In the genomic region with DNA sequence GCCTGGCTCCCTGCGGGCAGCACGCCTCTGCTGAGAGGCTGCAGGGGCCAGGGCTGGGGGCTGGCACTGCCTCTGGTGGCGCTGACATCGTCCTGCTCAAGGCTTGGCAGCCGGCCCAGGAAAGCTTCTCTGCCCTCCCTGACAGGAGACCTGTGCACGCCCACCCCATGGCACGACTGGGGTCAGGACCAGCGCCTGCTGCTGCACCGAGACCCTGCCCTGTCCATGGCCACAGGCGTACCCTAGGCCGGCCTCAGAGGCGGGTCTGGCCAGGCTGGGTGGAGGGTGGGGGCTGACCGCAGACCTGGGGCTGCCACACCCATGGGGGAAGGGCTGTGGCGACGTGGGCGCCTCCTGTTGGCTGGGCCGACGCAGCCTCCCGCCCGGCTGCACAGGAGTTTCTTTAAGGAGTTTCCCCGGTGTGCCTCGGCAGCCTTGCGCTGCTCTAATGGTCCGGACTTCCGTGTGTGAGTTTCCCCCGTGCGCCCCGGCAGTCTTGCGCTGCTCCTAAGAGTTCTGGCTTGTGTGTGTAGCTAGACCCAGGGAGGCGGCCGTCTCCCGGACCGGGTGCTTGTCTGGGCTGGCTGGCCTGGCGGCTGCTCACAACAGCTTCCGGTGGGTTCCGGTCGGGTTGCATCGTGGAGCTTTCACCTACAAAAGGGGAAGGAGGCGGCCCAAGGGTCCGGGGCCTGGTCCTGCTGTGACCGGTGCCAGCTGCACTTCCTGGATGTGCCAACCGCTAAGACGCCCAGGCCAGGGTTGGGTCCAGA, we compare ENCODE assay signal across 8 cellular contexts. TPM values are rescaled to one million over a fixed set of nuclear protein-coding genes. Genes with fewer than 3 reads are reported as not detected.
DNase-seq lines count a peak whose midpoint lies in the region; ATAC-seq, FAIRE-seq and TF ChIP-seq lines count a peak whose summit lies in the region.

No MANE protein-coding gene starts in this region.

- WGBS in adrenal gland, 4 donors, result 4 to 25% (median 6%) methylated on average over 4 to 43 of the region's 43 CpGs

- H3K4me1 ChIP-seq in adrenal gland (replicated peaks in 1 of 2), result peaks cover 24 to 46% of the 10 kb centered on the region in 2 donors
- no peaks in the 10 kb centered on the region for H3K4me1 ChIP-seq in iPS-15b (ENCODE audit: control insufficient read depth, insufficient read depth, low read length)

- FAIRE-seq in H54 (lab: Jason Lieb, UNC), result no peak

- intact Hi-C loops in adrenal gland (cut with DNase I), result no loop called here

- ATAC-seq in GM19035 (IDR thresholded peaks at IDR 0.05; ENCODE audit: unreplicated experiment), result peak; percentile 39

- H3K9ac ChIP-seq in iPS-15b (ENCODE audit: low read depth, low read length), result peak overlapping the region; percentile 65

- H3K36me3 ChIP-seq in adrenal gland (replicated peaks in 1 of 2) (peaks cover 0 to 15% of the 10 kb centered on the region in 2 donors), iPS-15b (ENCODE audit: control insufficient read depth, insufficient read depth, low read length) (peaks cover 30% of the 10 kb centered on the region)

- H3K4me3 ChIP-seq in HL-60 (replicated peaks; ENCODE audit: insufficient read depth, low read length) (peak overlapping the region; percentile 38), adrenal gland (peak overlapping the region in 2 of 4 donors; percentile 42 to 53), iPS-15b (ENCODE audit: low read depth, low read length) (no peak overlapping the region)

- peak in 1 of 2 donors; percentile 44 for TF ChIP-seq POLR2A in adrenal gland (IDR thresholded peaks at IDR 0.05)
- no peak for TF ChIP-seq POLR2A in H54 (IDR thresholded peaks at IDR 0.05; ENCODE audit: low read depth, low read length)

- TF ChIP-seq CTCF in HL-60 (IDR thresholded peaks at IDR 0.05; ENCODE audit: insufficient read depth, low read length) (peak; percentile 14), adrenal gland (IDR thresholded peaks at IDR 0.05) (peak in 3 of 6 experiments; percentile 13 to 44 (median 31))

- no peaks in the 10 kb centered on the region for H3K9me3 ChIP-seq in adrenal gland (replicated peaks in 1 of 3)
- no peaks in the 10 kb centered on the region for H3K9me3 ChIP-seq in iPS-15b (ENCODE audit: control insufficient read depth, insufficient read depth, low read length)

- H3K27ac ChIP-seq in HL-60 (replicated peaks) (peak overlapping the region; percentile 97), adrenal gland (peak overlapping the region in 4 of 5 donors; percentile 71 to 91 (median 76))

- peak; percentile 86 to 89 for DNase-seq in AML-193 (lab: John Stamatoyannopoulos, UW)
- DNase-seq in HL-60 (ENCODE audit: low read depth in 1 of 2, low spot score in 1 of 2), result peak; percentile 89 to 95
- peak; percentile 66 to 89 (median 75) for DNase-seq in T-helper 1 cell
- peak; percentile 79 to 92 (median 90) for DNase-seq in adrenal gland
- DNase-seq in stimulated activated CD4-positive, alpha-beta T cell treated with anti-CD3 and anti-CD28 coated beads, Interleukin-12 subunit alpha, Interleukin-12 subunit beta, amount 100 ng/mL, for 4 hours, result peak; percentile 70
- no peak for DNase-seq in H54 (ENCODE audit: insufficient read length, low spot score)

- H3K27me3 ChIP-seq in HL-60 (ENCODE audit: insufficient read depth, poor library complexity, severe bottlenecking) (no peaks in the 10 kb centered on the region), adrenal gland (no peaks in the 10 kb centered on the region), iPS-15b (ENCODE audit: control insufficient read depth, insufficient read depth, low read length) (no peaks in the 10 kb centered on the region)

RNA-seq across cellular contexts. Expression of a gene that starts 4.7 kb away (rescaled TPM):
- total RNA-seq in adrenal gland, result 10 to 100 TPM; 13.5 to 46.8 (median 28.9) TPM
- 10 to 100 TPM in 2 of 3 donors, 1 to 10 TPM in 1; 3.0 to 79.0 (median 48.9) TPM for polyA plus RNA-seq in adrenal gland

RNA-seq across cellular contexts. Expression of a gene that starts 10.4 kb away (rescaled TPM):
- 10 to 100 TPM; 28.2 to 52.0 (median 33.9) TPM for total RNA-seq in adrenal gland
- 10 to 100 TPM in 2 of 3 donors, 1 to 10 TPM in 1; 1.9 to 89.0 (median 73.5) TPM for polyA plus RNA-seq in adrenal gland

RNA-seq across cellular contexts. Expression of a gene that starts 19.8 kb away (rescaled TPM):
- total RNA-seq in adrenal gland, result 1 to 10 TPM in 2 of 8 donors, under 1 TPM in 6; 0.26 to 2.6 (median 0.61) TPM
- 1 to 10 TPM in 2 of 3 donors, under 1 TPM in 1; 0.22 to 4.1 (median 2.0) TPM for polyA plus RNA-seq in adrenal gland

RNA-seq across cellular contexts. Expression of a gene that starts 54.5 kb away (rescaled TPM):
- total RNA-seq in adrenal gland, result 10 to 100 TPM; 23.6 to 64.8 (median 47.4) TPM
- 100 to 1,000 TPM in 2 of 3 donors, 1 to 10 TPM in 1; 8.3 to 171 (median 111) TPM for polyA plus RNA-seq in adrenal gland
